ENCODE assay signal across 13 cellular contexts in genomic region chr3:123406598-123406997, GRCh38. TPM values are rescaled to one million over a fixed set of nuclear protein-coding genes. Genes with fewer than 3 reads are reported as not detected.
DNase-seq lines count a peak whose midpoint lies in the region; ATAC-seq and TF ChIP-seq lines count a peak whose summit lies in the region.
"Had no signal": no experiment of that assay in that cellular context is flagged by ENCODE, and none has a peak within 500 bp of the region (broad histone marks: within the 10 kb centered on the region; RNA-seq: fewer than 3 reads in every experiment).

No MANE protein-coding gene starts in this region.

- TF ChIP-seq POLR2A in Peyer's patch (IDR thresholded peaks at IDR 0.05): no peak
- peak in 1 of 2 donors; percentile 13 for TF ChIP-seq POLR2A in heart left ventricle (IDR thresholded peaks at IDR 0.05)

- WGBS in heart left ventricle, 4 donors: 40 to 55% (median 48%) methylated on average over 4 to 6 of the region's 6 CpGs

- H3K4me1 ChIP-seq in Peyer's patch: peaks cover 0 to 23% (median 0%) of the 10 kb centered on the region in 4 donors
- H3K4me1 ChIP-seq in heart left ventricle: peaks cover 0 to 94% (median 46%) of the 10 kb centered on the region in 12 donors
- no peaks in the 10 kb centered on the region for H3K4me1 ChIP-seq in HAP-1

- no peak overlapping the region for H3K27ac Mint-ChIP-seq in nephron progenitor cell
- H3K27ac Mint-ChIP-seq in natural killer cell treated with Interleukin-12 subunit alpha and Interleukin-12 subunit beta and Interleukin-15 and Interleukin-18, amount 100 ng/mL, for 72 hours: no peak overlapping the region
- H3K27ac Mint-ChIP-seq: activated T-helper 2 cell treated with anti-CD3 and anti-CD28 coated beads, Interferon-gamma antibody, Interleukin-2, Interleukin-4, amounts not matched to agents 10 μg/mL and 5 μg/mL and 100 μg/mL, durations not matched to agents 14 hours and 24 hours and 36 hours had no signal

- TF ChIP-seq CTCF in Peyer's patch (IDR thresholded peaks at IDR 0.05): no peak
- no peak for TF ChIP-seq CTCF in heart left ventricle (IDR thresholded peaks at IDR 0.05)
- TF ChIP-seq CTCF in omental fat pad (IDR thresholded peaks at IDR 0.05): no peak
- TF ChIP-seq CTCF in nephron progenitor cell (IDR thresholded peaks at IDR 0.05): no peak

- DNase-seq in Ammon's horn (ENCODE audit: low spot score): peak; percentile 67
- DNase-seq in Peyer's patch: peak in 2 of 3 donors; percentile 45 to 59
- DNase-seq in heart left ventricle: peak; percentile 80 to 95 (median 89)
- no peak for DNase-seq in omental fat pad (ENCODE audit: low spot score)
- no peak for DNase-seq in nephron progenitor cell
- no peak for DNase-seq in natural killer cell treated with Interleukin-12 subunit alpha and Interleukin-12 subunit beta and Interleukin-15 and Interleukin-18, amount 100 ng/mL, for 72 hours (ENCODE audit: low spot score)
- no peak for DNase-seq in HAP-1 (ENCODE audit: low spot score in 2 of 2)
- DNase-seq in SHP77 treated with DMSO at 0.1 percent for 48 hours (lab: John Stamatoyannopoulos, UW): no peak
- DNase-seq: ACHN; activated CD4-positive, alpha-beta T cell treated with anti-CD3 and anti-CD28 coated beads for 4 hours; MV-4-11 had no signal

- H3K27me3 ChIP-seq in Peyer's patch: no peaks in the 10 kb centered on the region
- H3K27me3 ChIP-seq in heart left ventricle: no peaks in the 10 kb centered on the region
- H3K27me3 ChIP-seq in HAP-1 (ENCODE audit: low read depth): peaks cover 2% of the 10 kb centered on the region; the same call in 1 of the 2 replicates
- H3K27me3 ChIP-seq: vagina had no signal

- peak overlapping the region in 2 of 4 donors; percentile 55 to 75 for H3K27ac ChIP-seq in Peyer's patch
- peak overlapping the region; percentile 63 to 94 (median 89) for H3K27ac ChIP-seq in heart left ventricle
- H3K27ac ChIP-seq: vagina had no signal

- no peak overlapping the region for H3K4me3 ChIP-seq in Peyer's patch
- no peak overlapping the region for H3K4me3 ChIP-seq in heart left ventricle
- H3K4me3 ChIP-seq in HAP-1: no peak overlapping the region
- H3K4me3 ChIP-seq: vagina had no signal

- no peaks in the 10 kb centered on the region for H3K36me3 ChIP-seq in Peyer's patch
- H3K36me3 ChIP-seq in heart left ventricle: no peaks in the 10 kb centered on the region
- H3K36me3 ChIP-seq in HAP-1 (replicated peaks): no peaks in the 10 kb centered on the region
- H3K36me3 ChIP-seq: vagina had no signal

- H3K4me1 Mint-ChIP-seq in nephron progenitor cell: peaks cover 66% of the 10 kb centered on the region
- no peaks in the 10 kb centered on the region for H3K4me1 Mint-ChIP-seq in natural killer cell treated with Interleukin-12 subunit alpha and Interleukin-12 subunit beta and Interleukin-15 and Interleukin-18, amount 100 ng/mL, for 72 hours (ENCODE audit: low read depth in 2 of 2)

- in situ Hi-C loops in HAP-1 (cut with MboI; ENCODE audit: low sequenced_read_pairs): no loop called here

- H3K9me3 Mint-ChIP-seq in nephron progenitor cell: no peaks in the 10 kb centered on the region
- no peaks in the 10 kb centered on the region for H3K9me3 Mint-ChIP-seq in natural killer cell treated with Interleukin-12 subunit alpha and Interleukin-12 subunit beta and Interleukin-15 and Interleukin-18, amount 100 ng/mL, for 72 hours
- H3K9me3 Mint-ChIP-seq: activated T-helper 2 cell treated with anti-CD3 and anti-CD28 coated beads, Interferon-gamma antibody, Interleukin-2, Interleukin-4, amounts not matched to agents 10 μg/mL and 5 μg/mL and 100 μg/mL, durations not matched to agents 14 hours and 24 hours and 36 hours had no signal

- H3K9me3 ChIP-seq in Peyer's patch: no peaks in the 10 kb centered on the region
- no peaks in the 10 kb centered on the region for H3K9me3 ChIP-seq in heart left ventricle
- H3K9me3 ChIP-seq in HAP-1: no peaks in the 10 kb centered on the region
- H3K9me3 ChIP-seq: vagina had no signal

- no peak overlapping the region for H3K4me3 Mint-ChIP-seq in nephron progenitor cell
- no peak overlapping the region for H3K4me3 Mint-ChIP-seq in natural killer cell treated with Interleukin-12 subunit alpha and Interleukin-12 subunit beta and Interleukin-15 and Interleukin-18, amount 100 ng/mL, for 72 hours

- ATAC-seq in heart left ventricle (peak; percentile 83 to 84 (median 84)), omental fat pad (ENCODE audit: low FRiP score) (peak; percentile 15)
- ATAC-seq in natural killer cell treated with Interleukin-12 subunit alpha and Interleukin-12 subunit beta and Interleukin-15 and Interleukin-18, amount 100 ng/mL, for 72 hours: no peak

- no peaks in the 10 kb centered on the region for H3K36me3 Mint-ChIP-seq in nephron progenitor cell (ENCODE audit: low read depth)
- H3K36me3 Mint-ChIP-seq in natural killer cell treated with Interleukin-12 subunit alpha and Interleukin-12 subunit beta and Interleukin-15 and Interleukin-18, amount 100 ng/mL, for 72 hours: no peaks in the 10 kb centered on the region

- peaks cover 23% of the 10 kb centered on the region for H3K27me3 Mint-ChIP-seq in nephron progenitor cell (ENCODE audit: low read depth, poor library complexity)
- peaks cover 0 to 3% of the 10 kb centered on the region in 2 donors for H3K27me3 Mint-ChIP-seq in natural killer cell treated with Interleukin-12 subunit alpha and Interleukin-12 subunit beta and Interleukin-15 and Interleukin-18, amount 100 ng/mL, for 72 hours

- intact Hi-C loops in heart left ventricle (cut with DNase I): loop anchor here in 2 of 10 donors (5.0 to 10.0 kb wide), 2 partner anchors 59 to 62 kb away; no protein-coding TSS in a partner anchor

RNA-seq across cellular contexts. Expression of gene ADCY5, which starts 42.3 kb away (rescaled TPM):
- total RNA-seq in Peyer's patch: 10 to 100 TPM in 2 of 4 donors, 1 to 10 TPM in 2; 3.5 to 44.6 (median 14.5) TPM
- total RNA-seq in heart left ventricle: 100 to 1,000 TPM; 106 to 276 (median 170) TPM
- 10 to 100 TPM; 78.5 to 84.1 TPM for polyA plus RNA-seq in heart left ventricle
- 10 to 100 TPM; 14.0 to 86.8 (median 41.5) TPM for total RNA-seq in omental fat pad
- not detected for total RNA-seq in natural killer cell treated with Interleukin-12 subunit alpha and Interleukin-12 subunit beta and Interleukin-15 and Interleukin-18, amount 100 ng/mL, for 72 hours
- total RNA-seq: activated T-helper 2 cell treated with anti-CD3 and anti-CD28 coated beads, Interferon-gamma antibody, Interleukin-2, Interleukin-4, amounts not matched to agents 10 μg/mL and 5 μg/mL and 100 μg/mL, durations not matched to agents 14 hours and 24 hours and 36 hours had no signal

Comparison
In these comparisons a context has a peak if more than half of its experiments do, and no peak if none do; other contexts are left out.
1. DNase-seq: peak in Ammon's horn (single experiment), Peyer's patch (2 of 3) and heart left ventricle (5 of 5); none in omental fat pad (single experiment), nephron progenitor cell (single experiment), natural killer cell treated with Interleukin-12 subunit alpha and Interleukin-12 subunit beta and Interleukin-15 and Interleukin-18, amount 100 ng/mL, for 72 hours (single experiment), HAP-1 (0 of 2) and SHP77 treated with DMSO at 0.1 percent for 48 hours (single experiment).
2. ATAC-seq: peak in heart left ventricle (4 of 4) and omental fat pad (single experiment); none in natural killer cell treated with Interleukin-12 subunit alpha and Interleukin-12 subunit beta and Interleukin-15 and Interleukin-18, amount 100 ng/mL, for 72 hours (0 of 2).
3. RNA of gene ADCY5, which starts 42.3 kb away (total RNA-seq): 106 to 276 TPM in heart left ventricle, 14.0 to 86.8 TPM in omental fat pad and 3.5 to 44.6 TPM in Peyer's patch; not detected in natural killer cell treated with Interleukin-12 subunit alpha and Interleukin-12 subunit beta and Interleukin-15 and Interleukin-18, amount 100 ng/mL, for 72 hours; every median in the first group is over 4 times any median in the second.